In the genomic region with DNA sequence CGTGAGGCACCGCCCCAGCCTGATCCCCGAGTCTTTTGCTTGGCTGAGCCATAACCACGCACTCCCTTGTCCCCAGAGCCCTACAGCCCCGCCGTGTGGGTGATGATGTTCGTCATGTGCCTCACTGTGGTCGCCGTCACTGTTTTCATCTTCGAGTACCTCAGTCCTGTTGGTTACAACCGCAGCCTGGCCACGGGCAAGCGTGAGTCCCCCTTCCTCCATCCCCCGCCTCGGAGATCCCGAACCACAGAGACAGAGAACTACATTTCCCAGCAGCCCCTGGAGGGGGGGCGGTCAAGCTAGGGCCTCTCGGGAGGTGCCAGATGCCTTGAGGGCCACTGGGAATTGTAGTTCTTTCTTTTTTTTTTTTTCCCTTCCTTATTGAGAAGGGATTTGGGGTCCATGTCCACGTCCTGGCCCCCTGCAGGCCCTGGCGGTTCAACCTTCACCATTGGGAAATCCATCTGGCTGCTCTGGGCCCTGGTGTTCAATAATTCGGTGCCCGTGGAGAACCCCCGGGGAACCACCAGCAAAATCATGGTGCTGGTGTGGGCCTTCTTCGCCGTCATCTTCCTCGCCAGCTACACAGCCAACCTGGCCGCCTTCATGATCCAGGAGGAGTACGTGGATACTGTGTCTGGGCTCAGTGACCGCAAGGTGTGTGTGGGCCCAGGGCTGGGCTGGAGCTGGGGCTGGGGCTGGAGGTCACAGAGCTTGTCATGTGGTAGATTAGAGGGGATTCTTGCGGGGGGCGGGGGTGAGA, we compare ENCODE assay signal across 8 cellular contexts.
DNase-seq lines count a peak whose midpoint lies in the region; ATAC-seq lines count a peak whose summit lies in the region.

No MANE protein-coding gene starts in this region.

- ATAC-seq in HG03520 (IDR thresholded peaks at IDR 0.05; ENCODE audit: unreplicated experiment) (no peak), HG03354 (IDR thresholded peaks at IDR 0.05; ENCODE audit: poor library complexity, severe bottlenecking, unreplicated experiment) (no peak)

- DNase-seq in NCI-H146 (lab: John Stamatoyannopoulos, UW) = peak; percentile 27
- DNase-seq in NCI-H146 treated with DMSO at 0.1 percent for 48 hours (lab: John Stamatoyannopoulos, UW; ENCODE audit: unreplicated experiment) = no peak
- peak in 53 of 76 experiments; percentile 13 to 72 (median 44) for DNase-seq in HUDEP-2 (lab: John Stamatoyannopoulos, UW; ENCODE audit: unreplicated experiment in 76 of 76)
- peak; percentile 54 to 58 for DNase-seq in activated CD4-positive, alpha-beta T cell treated with anti-CD3 and anti-CD28 coated beads for 24 hours (ENCODE audit: low read depth in 2 of 2)
- DNase-seq in effector CD4-positive, alpha-beta T cell = peak; percentile 62
- DNase-seq in pons (ENCODE audit: low spot score) = peak; percentile 60
